In genomic region chr1:6601049-6601864, GRCh38 we compare ENCODE assay signal across 8 cellular contexts. TPM values are rescaled to one million over a fixed set of nuclear protein-coding genes. Genes with fewer than 3 reads are reported as not detected.
DNase-seq lines count a peak whose midpoint lies in the region; ATAC-seq and TF ChIP-seq lines count a peak whose summit lies in the region.

No MANE protein-coding gene starts in this region.

- peak; percentile 78 for DNase-seq in DMS53 (lab: John Stamatoyannopoulos, UW)
- peak; percentile 51 for DNase-seq in H9
- peak; percentile 44 to 53 for DNase-seq in NCI-H446 (lab: John Stamatoyannopoulos, UW)
- DNase-seq in activated CD8-positive, alpha-beta T cell treated with anti-CD3 and anti-CD28 coated beads, Interleukin-2, amount 10 ng/mL, durations not matched to agents 7 days and 5 days: peak; percentile 79
- peak; percentile 68 for DNase-seq in effector CD4-positive, alpha-beta T cell
- DNase-seq in lower lobe of right lung: peak; percentile 75
- DNase-seq in stimulated activated CD4-positive, alpha-beta T cell treated with anti-CD3 and anti-CD28 coated beads, TNF-alpha, amount 100 ng/mL, for 24 hours (ENCODE audit: low read depth in 3 of 3): peak; percentile 72 to 86 (median 82)
- no peak for DNase-seq in NCI-H1930 (lab: John Stamatoyannopoulos, UW)

- no peak overlapping the region for H4K5ac ChIP-seq in H9 (ENCODE audit: insufficient read length, low read depth, low read length)

- H3T11ph ChIP-seq in H9 (ENCODE audit: low read length): no peak overlapping the region

- H3K27me3 ChIP-seq in H9 (ENCODE audit: insufficient read depth, low read length): no peaks in the 10 kb centered on the region
- no peaks in the 10 kb centered on the region for H3K27me3 ChIP-seq in lower lobe of right lung (ENCODE audit: low read depth)

- peak overlapping the region; percentile 88 to 94 for H3K4me3 Mint-ChIP-seq in H9
- peak overlapping the region; percentile 99 for H3K4me3 Mint-ChIP-seq in activated CD8-positive, alpha-beta T cell treated with anti-CD3 and anti-CD28 coated beads, Interleukin-2, amount 10 ng/mL, durations not matched to agents 7 days and 5 days

- no peak overlapping the region for H2AK5ac ChIP-seq in H9 (ENCODE audit: insufficient read length, low read length)

- H3K4me1 ChIP-seq in H9 (ENCODE audit: insufficient read depth, low read length) (no peaks in the 10 kb centered on the region), lower lobe of right lung (peaks cover 68% of the 10 kb centered on the region)

- peaks cover 8 to 38% (median 27%) of the 10 kb centered on the region in 3 experiments for H3K36me3 Mint-ChIP-seq in H9 (ENCODE audit: insufficient read depth in 1 of 3, low read depth in 3 of 3)
- peaks cover 35% of the 10 kb centered on the region for H3K36me3 Mint-ChIP-seq in activated CD8-positive, alpha-beta T cell treated with anti-CD3 and anti-CD28 coated beads, Interleukin-2, amount 10 ng/mL, durations not matched to agents 7 days and 5 days (ENCODE audit: low read depth)

- H2BK5ac ChIP-seq in H9 (ENCODE audit: insufficient read length, low read length): no peak overlapping the region

- no peaks in the 10 kb centered on the region for H3K27me3 Mint-ChIP-seq in H9 (ENCODE audit: low read depth)
- no peaks in the 10 kb centered on the region for H3K27me3 Mint-ChIP-seq in activated CD8-positive, alpha-beta T cell treated with anti-CD3 and anti-CD28 coated beads, Interleukin-2, amount 10 ng/mL, durations not matched to agents 7 days and 5 days (ENCODE audit: low read depth)

- no peak overlapping the region for H2BK20ac ChIP-seq in H9 (ENCODE audit: low read depth, low read length, poor library complexity, severe bottlenecking)

- no peak overlapping the region for H3K27ac ChIP-seq in H9 (ENCODE audit: insufficient read length, low read depth, low read length)
- H3K27ac ChIP-seq in lower lobe of right lung: peak overlapping the region; percentile 100

- H3K4me1 Mint-ChIP-seq in H9: peaks cover 28 to 29% of the 10 kb centered on the region in 2 experiments
- H3K4me1 Mint-ChIP-seq in activated CD8-positive, alpha-beta T cell treated with anti-CD3 and anti-CD28 coated beads, Interleukin-2, amount 10 ng/mL, durations not matched to agents 7 days and 5 days (ENCODE audit: low read depth): peaks cover 34% of the 10 kb centered on the region

- peaks cover 21% of the 10 kb centered on the region for H3K23me2 ChIP-seq in H9 (ENCODE audit: insufficient read length, low read depth, low read length, poor library complexity, severe bottlenecking)

- H2AFZ ChIP-seq in H9 (ENCODE audit: low read length): no peak overlapping the region

- intact Hi-C loops in lower lobe of right lung (cut with DNase I): no loop called here

- H3K9me3 Mint-ChIP-seq in H9: no peaks in the 10 kb centered on the region
- H3K9me3 Mint-ChIP-seq in activated CD8-positive, alpha-beta T cell treated with anti-CD3 and anti-CD28 coated beads, Interleukin-2, amount 10 ng/mL, durations not matched to agents 7 days and 5 days (ENCODE audit: insufficient read depth): no peaks in the 10 kb centered on the region

- H3K56ac ChIP-seq in H9 (ENCODE audit: insufficient read length, low read depth, low read length): no peak overlapping the region

- H2BK120ac ChIP-seq in H9 (ENCODE audit: low read depth, low read length, poor library complexity, severe bottlenecking): no peak overlapping the region

- peak overlapping the region; percentile 83 for H3K4me2 ChIP-seq in H9 (ENCODE audit: insufficient read depth, insufficient read length, low read length)

- H3K9ac ChIP-seq in H9 (ENCODE audit: extremely low read depth, insufficient read length, low read length): peak overlapping the region; percentile 60

- no peak overlapping the region for H2BK15ac ChIP-seq in H9 (ENCODE audit: low read depth, low read length)

- peak; percentile 42 for ATAC-seq in activated CD8-positive, alpha-beta T cell treated with anti-CD3 and anti-CD28 coated beads, Interleukin-2, amount 10 ng/mL, durations not matched to agents 7 days and 5 days
- ATAC-seq in lower lobe of right lung: peak; percentile 48 to 54

- no peak overlapping the region for H3K23ac ChIP-seq in H9 (ENCODE audit: insufficient read length, low read depth, low read length)

- peak overlapping the region; percentile 53; the same call in 1 of the 2 replicates for H3K14ac ChIP-seq in H9 (ENCODE audit: insufficient read depth, low read length)

- WGBS in H9 (ENCODE audit: extremely low coverage, insufficient read length, low lambda C conversion rate): no CpG with 5 or more reads among the region's 35 CpGs

- POLR2A ChIA-PET in activated CD8-positive, alpha-beta T cell treated with anti-CD3 and anti-CD28 coated beads, Interleukin-2, amount 10 ng/mL, durations not matched to agents 7 days and 5 days (lab: Charles Lee): interaction anchor here (0.8 to 4.5 kb wide), 6 partner anchors 12 to 183 kb away, joined by 3 to 32 read pairs (median 4); partner anchors contain the start of genes NOL9, TAS1R1 and ZBTB48

- H3K4me3 ChIP-seq in lower lobe of right lung: peak overlapping the region; percentile 92

- H4K91ac ChIP-seq in H9 (ENCODE audit: insufficient read length, low read depth, low read length): no peak overlapping the region

- TF ChIP-seq CTCF in H9 (conservative IDR thresholded peaks at IDR 0.05) (no peak; the same call in 2 of the 3 replicates), lower lobe of right lung (IDR thresholded peaks at IDR 0.05) (no peak)

- no peak overlapping the region for H3K4ac ChIP-seq in H9 (ENCODE audit: low read depth, low read length)

- CTCF ChIA-PET in activated CD8-positive, alpha-beta T cell treated with anti-CD3 and anti-CD28 coated beads, Interleukin-2, amount 10 ng/mL, durations not matched to agents 7 days and 5 days (lab: Charles Lee): interaction anchor here (0.9 to 4.7 kb wide), 11 partner anchors 8 to 110 kb away, joined by 3 to 37 read pairs (median 4); partner anchors contain the start of genes NOL9, TAS1R1 and ZBTB48

- H3K79me2 ChIP-seq in H9 (ENCODE audit: insufficient read depth, low read length): peaks cover 18% of the 10 kb centered on the region; the same call in 1 of the 2 replicates

- H4K8ac ChIP-seq in H9 (replicated peaks; ENCODE audit: insufficient read length, low read depth, low read length): no peak overlapping the region

- peaks cover 34% of the 10 kb centered on the region for H3K36me3 ChIP-seq in lower lobe of right lung

- peaks cover 2% of the 10 kb centered on the region for H4K20me1 ChIP-seq in H9 (ENCODE audit: control insufficient read depth, insufficient read depth, insufficient read length)

- peak overlapping the region; percentile 16 for H3K18ac ChIP-seq in H9 (ENCODE audit: insufficient read length, low read depth, low read length)

- no peak overlapping the region for H2BK12ac ChIP-seq in H9 (ENCODE audit: insufficient read length, low read depth, low read length)

- H3K79me1 ChIP-seq in H9 (ENCODE audit: insufficient read depth, low read depth, low read length, poor library complexity, severe bottlenecking): no peaks in the 10 kb centered on the region

- H3K9me3 ChIP-seq in H9 (ENCODE audit: control insufficient read depth, low read depth, low read length): no peaks in the 10 kb centered on the region
- no peaks in the 10 kb centered on the region for H3K9me3 ChIP-seq in lower lobe of right lung

- H3K27ac Mint-ChIP-seq in H9: peak overlapping the region in 2 of 3 experiments; percentile 94 to 96; a peak in 5 of 7 replicates
- peak overlapping the region; percentile 93 for H3K27ac Mint-ChIP-seq in activated CD8-positive, alpha-beta T cell treated with anti-CD3 and anti-CD28 coated beads, Interleukin-2, amount 10 ng/mL, durations not matched to agents 7 days and 5 days

RNA-seq across cellular contexts. Expression of gene KLHL21, which starts 1.4 kb away (rescaled TPM):
- total RNA-seq in H9 (2021): 31.9 and 32.7 TPM in 2 replicates
- 10 to 100 TPM; 22.8 to 23.0 TPM for total RNA-seq in activated CD8-positive, alpha-beta T cell treated with anti-CD3 and anti-CD28 coated beads, Interleukin-2, amount 10 ng/mL, durations not matched to agents 7 days and 5 days
- 22.6 TPM for total RNA-seq in lower lobe of right lung

RNA-seq across cellular contexts. Expression of gene PHF13, which starts 12.3 kb away (rescaled TPM):
- total RNA-seq in H9 (2021) (55.8 and 56.4 TPM in 2 replicates), lower lobe of right lung (10.2 TPM)
- 10 to 100 TPM; 11.8 to 12.6 TPM for total RNA-seq in activated CD8-positive, alpha-beta T cell treated with anti-CD3 and anti-CD28 coated beads, Interleukin-2, amount 10 ng/mL, durations not matched to agents 7 days and 5 days

RNA-seq across cellular contexts. Expression of gene ZBTB48, which starts 21.5 kb away (rescaled TPM):
- total RNA-seq in H9 (2021): 30.3 and 33.2 TPM in 2 replicates
- total RNA-seq in activated CD8-positive, alpha-beta T cell treated with anti-CD3 and anti-CD28 coated beads, Interleukin-2, amount 10 ng/mL, durations not matched to agents 7 days and 5 days: 10 to 100 TPM; 36.5 to 41.7 TPM
- total RNA-seq in lower lobe of right lung: 36.5 TPM

RNA-seq across cellular contexts. Expression of gene THAP3, which starts 23.4 kb away (rescaled TPM):
- total RNA-seq in H9 (2021) (14.0 and 15.3 TPM in 2 replicates), lower lobe of right lung (15.7 TPM)
- 10 to 100 TPM; 19.1 to 20.8 TPM for total RNA-seq in activated CD8-positive, alpha-beta T cell treated with anti-CD3 and anti-CD28 coated beads, Interleukin-2, amount 10 ng/mL, durations not matched to agents 7 days and 5 days

RNA-seq across cellular contexts. Expression of gene TAS1R1, which starts 46.1 kb away (rescaled TPM):
- total RNA-seq in H9 (2021): not detected in 2 replicates
- not detected for total RNA-seq in activated CD8-positive, alpha-beta T cell treated with anti-CD3 and anti-CD28 coated beads, Interleukin-2, amount 10 ng/mL, durations not matched to agents 7 days and 5 days
- 0.27 TPM for total RNA-seq in lower lobe of right lung

Comparison
In these comparisons a context has a peak if more than half of its experiments do, and no peak if none do; other contexts are left out.
1. DNase-seq: peak in DMS53 (single experiment), H9 (single experiment), NCI-H446 (2 of 2), activated CD8-positive, alpha-beta T cell treated with anti-CD3 and anti-CD28 coated beads, Interleukin-2, amount 10 ng/mL, durations not matched to agents 7 days and 5 days (single experiment), effector CD4-positive, alpha-beta T cell (single experiment), lower lobe of right lung (single experiment) and stimulated activated CD4-positive, alpha-beta T cell treated with anti-CD3 and anti-CD28 coated beads, TNF-alpha, amount 100 ng/mL, for 24 hours (3 of 3); none in NCI-H1930 (0 of 2).